ENCODE assay signal across 8 cellular contexts in the genomic region with DNA sequence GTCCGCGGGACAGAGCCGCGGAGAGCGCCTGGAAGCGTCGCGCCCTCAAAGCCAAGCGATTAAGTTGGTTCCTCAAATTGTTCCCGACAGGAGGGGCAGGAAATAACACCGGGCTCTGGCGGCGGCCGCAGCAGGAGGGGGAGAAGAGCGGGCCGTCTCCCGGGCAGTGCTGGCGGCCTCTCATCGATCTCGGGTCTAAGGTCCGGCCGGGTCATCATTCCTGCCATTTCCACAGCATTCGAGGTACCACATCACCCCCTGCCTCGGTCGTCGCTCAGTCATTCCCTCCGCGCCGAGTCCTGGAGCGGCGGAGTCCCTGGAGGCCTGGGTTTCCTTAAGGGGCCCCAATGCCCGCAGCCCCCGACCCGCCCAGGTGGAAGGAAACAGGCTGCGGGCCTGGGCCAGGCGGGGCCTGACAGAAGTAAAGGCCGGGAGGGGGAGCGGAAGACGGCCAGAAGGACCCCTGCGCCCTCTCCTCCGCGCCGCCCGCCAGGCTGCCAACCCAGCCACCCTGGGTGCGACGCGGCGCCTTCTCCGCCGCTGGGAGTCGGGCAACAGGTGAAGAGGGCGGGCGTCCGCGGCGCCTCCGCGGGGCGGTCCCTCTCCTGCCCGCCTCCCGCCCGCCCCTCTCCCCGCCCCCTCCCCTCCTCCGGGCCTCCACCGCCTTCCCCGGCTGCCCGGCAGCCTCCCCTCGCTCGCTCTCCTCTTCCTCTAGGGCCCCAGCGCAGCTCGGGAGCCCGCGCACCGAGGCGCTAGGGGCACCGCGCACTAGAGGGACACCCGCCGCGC. TPM values are rescaled to one million over a fixed set of nuclear protein-coding genes. Genes with fewer than 3 reads are reported as not detected.
A peak's percentile ranks its signal among the peaks of the same experiment; 100 is the strongest.
DNase-seq lines count a peak whose midpoint lies in the region; ATAC-seq and TF ChIP-seq lines count a peak whose summit lies in the region.

A gene with protein sequence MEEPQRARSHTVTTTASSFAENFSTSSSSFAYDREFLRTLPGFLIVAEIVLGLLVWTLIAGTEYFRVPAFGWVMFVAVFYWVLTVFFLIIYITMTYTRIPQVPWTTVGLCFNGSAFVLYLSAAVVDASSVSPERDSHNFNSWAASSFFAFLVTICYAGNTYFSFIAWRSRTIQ (plus strand): TSS at position 654 of the 789 bp plus-strand sequence. CDS start 293 bp downstream, outside the sequence.

- peak within 1 kb of the TSS; percentile 79 for H3K27ac Mint-ChIP-seq in CD4-positive, alpha-beta T cell

- no peaks in the 10 kb centered on the region for H3K36me3 ChIP-seq in left lung

- peak within 1 kb of the TSS; percentile 93 for H3K4me3 Mint-ChIP-seq in CD4-positive, alpha-beta T cell

- intact Hi-C loops in CD4-positive, alpha-beta T cell (cut with DNase I, micrococcal nuclease): loop anchor here (5.0 kb wide), 4 partner anchors 49 to 444 kb away; no protein-coding TSS in a partner anchor
- intact Hi-C loops in left lung (cut with DNase I): no loop called here

- no peaks in the 10 kb centered on the region for H3K9me3 ChIP-seq in CD4-positive, alpha-beta T cell (ENCODE audit: control insufficient read depth, low read length)
- peaks cover 0 to 6% of the 10 kb centered on the region in 2 donors for H3K9me3 ChIP-seq in left lung

- H3K4me3 ChIP-seq in WI38 (ENCODE audit: low read depth, low read length): peak within 1 kb of the TSS; percentile 48
- H3K4me3 ChIP-seq in left lung: peak within 1 kb of the TSS; percentile 76 to 78

- peak; percentile 44 to 73 (median 63) for DNase-seq in CD4-positive, alpha-beta T cell
- DNase-seq in NCI-H1105 treated with DMSO at 0.1 percent for 48 hours (lab: John Stamatoyannopoulos, UW) (peak; percentile 58), caudate nucleus (lab: John Stamatoyannopoulos, UW) (peak in 4 of 61 donors; percentile 1 to 17 (median 12)), left lung (peak; percentile 72 to 90), occipital lobe (lab: John Stamatoyannopoulos, UW) (no peak)
- peak; percentile 68 to 71 for DNase-seq in stimulated activated CD4-positive, alpha-beta T cell treated with anti-CD3 and anti-CD28 coated beads, Interleukin-4, amount 100 ng/mL, for 4 hours

- no peak for TF ChIP-seq CTCF in CD4-positive, alpha-beta T cell (IDR thresholded peaks at IDR 0.05)
- TF ChIP-seq CTCF in WI38 (IDR thresholded peaks at IDR 0.05; ENCODE audit: low read depth, low read length) (no peak), left lung (IDR thresholded peaks at IDR 0.05) (no peak)

- peaks cover 48% of the 10 kb centered on the region for H3K4me1 Mint-ChIP-seq in CD4-positive, alpha-beta T cell (ENCODE audit: low read depth)

- no peaks in the 10 kb centered on the region for H3K27me3 Mint-ChIP-seq in CD4-positive, alpha-beta T cell

- peak; percentile 82 for ATAC-seq in CD4-positive, alpha-beta T cell (ENCODE audit: poor library complexity)
- peak; percentile 69 for ATAC-seq in GM21528 (IDR thresholded peaks at IDR 0.05; ENCODE audit: low FRiP score, unreplicated experiment)
- ATAC-seq in left lung: peak; percentile 91

- POLR2A ChIA-PET in CD4-positive, alpha-beta T cell (lab: Charles Lee): interaction anchor here (0.6 to 3.5 kb wide), 10 partner anchors 30 to 1011 kb away, joined by 3 to 24 read pairs (median 3); no protein-coding TSS in a partner anchor

- H3K27ac ChIP-seq in CD4-positive, alpha-beta T cell (ENCODE audit: low read depth, low read length): no peak within 1 kb of the TSS
- H3K27ac ChIP-seq in caudate nucleus (ENCODE audit: low read depth, low read length) (peak within 1 kb of the TSS; percentile 16), left lung (peak within 1 kb of the TSS; percentile 72 to 79)

- CTCF ChIA-PET in CD4-positive, alpha-beta T cell (lab: Charles Lee): interaction anchor here (0.8 to 2.1 kb wide), 3 partner anchors 58 to 96 kb away, joined by 3 to 13 read pairs (median 3); no protein-coding TSS in a partner anchor

- peaks cover 12% of the 10 kb centered on the region for H3K36me3 Mint-ChIP-seq in CD4-positive, alpha-beta T cell (ENCODE audit: low read depth)

- peaks cover 7 to 37% of the 10 kb centered on the region in 2 donors for H3K4me1 ChIP-seq in left lung

- no peaks in the 10 kb centered on the region for H3K9me3 Mint-ChIP-seq in CD4-positive, alpha-beta T cell

- no peaks in the 10 kb centered on the region for H3K27me3 ChIP-seq in CD4-positive, alpha-beta T cell (ENCODE audit: control insufficient read depth, insufficient read depth, low read length)
- H3K27me3 ChIP-seq in left lung: peaks cover 0 to 22% of the 10 kb centered on the region in 2 donors

RNA-seq across cellular contexts. Expression of the gene that starts here (rescaled TPM):
- 1 to 10 TPM; 6.1 to 7.5 TPM for total RNA-seq in CD4-positive, alpha-beta T cell
- total RNA-seq in left lung: 10 to 100 TPM; 17.0 to 20.0 TPM
- total RNA-seq in occipital lobe: 0.31 TPM

Comparison
In these comparisons a context has a peak if more than half of its experiments do, and no peak if none do; other contexts are left out.
1. intact Hi-C loops: an anchor here in CD4-positive, alpha-beta T cell (5.0 kb wide); none called in left lung.